7 cellular contexts compared by ENCODE assay signal in genomic region chr15:78979456-78980320, GRCh38. TPM values are rescaled to one million over a fixed set of nuclear protein-coding genes. Genes with fewer than 3 reads are reported as not detected.
DNase-seq lines count a peak whose midpoint lies in the region; ATAC-seq lines count a peak whose summit lies in the region.

No MANE protein-coding gene starts in this region.

- H3K4me1 Mint-ChIP-seq in IgD-negative memory B cell = peaks cover 30 to 37% (median 37%) of the 10 kb centered on the region in 3 donors

- H3K4me3 Mint-ChIP-seq in IgD-negative memory B cell = peak overlapping the region; percentile 47 to 90 (median 82)

- H3K9me3 Mint-ChIP-seq in IgD-negative memory B cell = no peaks in the 10 kb centered on the region

- H3K27ac Mint-ChIP-seq in IgD-negative memory B cell = peak overlapping the region; percentile 89 to 99 (median 95)

- peak; percentile 25 for ATAC-seq in stimulated activated naive CD8-positive, alpha-beta T cell treated with anti-CD3 and anti-CD28 coated beads, Interleukin-15, Interleukin-2, amounts not matched to agents 100 U/mL and 50 U/mL, for 24 hours
- no peak for ATAC-seq in HG02571 (IDR thresholded peaks at IDR 0.05; ENCODE audit: unreplicated experiment)

- H3K27me3 Mint-ChIP-seq in IgD-negative memory B cell = peaks cover 5% of the 10 kb centered on the region

- H3K36me3 Mint-ChIP-seq in IgD-negative memory B cell = peaks cover 7% of the 10 kb centered on the region

- peak; percentile 86 for DNase-seq in ELR (ENCODE audit: low read depth)
- DNase-seq in RPMI8226 = peak; percentile 69
- DNase-seq in central memory CD4-positive, alpha-beta T cell = peak; percentile 24
- DNase-seq in kidney tubule cell (ENCODE audit: low spot score) = peak; percentile 87
- peak; percentile 44 for DNase-seq in stimulated activated naive CD8-positive, alpha-beta T cell treated with anti-CD3 and anti-CD28 coated beads, Interleukin-15, Interleukin-2, amounts not matched to agents 100 U/mL and 50 U/mL, for 24 hours

RNA-seq across cellular contexts. Expression of gene CTSH, which starts 34.8 kb away (rescaled TPM):
- 615 TPM for polyA plus RNA-seq in IgD-negative memory B cell

Comparison
In these comparisons a context has a peak if more than half of its experiments do, and no peak if none do; other contexts are left out.
1. DNase-seq: peak in every context shown above with its lines; median percentile 87 in kidney tubule cell; 86 in ELR; 69 in RPMI8226; 44 in stimulated activated naive CD8-positive, alpha-beta T cell treated with anti-CD3 and anti-CD28 coated beads, Interleukin-15, Interleukin-2, amounts not matched to agents 100 U/mL and 50 U/mL, for 24 hours; 24 in central memory CD4-positive, alpha-beta T cell.